In genomic region chr21:43659136-43660000, GRCh38 we compare ENCODE assay signal across 8 cellular contexts. TPM values are rescaled to one million over a fixed set of nuclear protein-coding genes. Genes with fewer than 3 reads are reported as not detected.
DNase-seq lines count a peak whose midpoint lies in the region; ATAC-seq, FAIRE-seq and TF ChIP-seq lines count a peak whose summit lies in the region.

Gene HSF2BP (minus strand): TSS chr21:43659488. CDS start chr21:43658096, 1,392 bp downstream.
Gene RRP1B (plus strand): TSS chr21:43659560. CDS start chr21:43659665, 105 bp downstream.

- H3K36me3 Mint-ChIP-seq in CD4-positive, CD25-positive, alpha-beta regulatory T cell = peaks cover 13% of the 10 kb centered on the region
- peaks cover 30% of the 10 kb centered on the region for H3K36me3 Mint-ChIP-seq in activated CD8-positive, alpha-beta memory T cell treated with anti-CD3 and anti-CD28 coated beads, Interleukin-2, amount 10 ng/mL, durations not matched to agents 7 days and 5 days
- peaks cover 5% of the 10 kb centered on the region for H3K36me3 Mint-ChIP-seq in mesothelial cell of epicardium

- H2AFZ ChIP-seq in endothelial cell of umbilical vein (ENCODE audit: low read depth, low read length) = peak within 1 kb of the TSS; percentile 74

- peaks cover 21% of the 10 kb centered on the region for H3K36me3 ChIP-seq in CD4-positive, CD25-positive, alpha-beta regulatory T cell (ENCODE audit: control insufficient read depth, insufficient read depth, low read length)
- H3K36me3 ChIP-seq in NT2/D1 (ENCODE audit: insufficient read depth, insufficient read length, low read length) (peaks cover 46% of the 10 kb centered on the region), endothelial cell of umbilical vein (ENCODE audit: control insufficient read depth in 2 of 2, extremely low read depth in 1 of 2, insufficient read depth in 2 of 2, low read length in 2 of 2) (peaks cover 6 to 9% of the 10 kb centered on the region in 2 experiments)

- dilution Hi-C loops in endothelial cell of umbilical vein (cut with MboI; ENCODE audit: extremely low pct_ligation_motif_present, low sequenced_read_pairs) = no loop called here

- no peaks in the 10 kb centered on the region for H3K9me1 ChIP-seq in endothelial cell of umbilical vein (replicated peaks; ENCODE audit: control insufficient read depth, extremely low read depth, insufficient read depth, low read length)

- H3K9ac ChIP-seq in NT2/D1 (ENCODE audit: insufficient read length, low read depth) (peak within 1 kb of the TSS; percentile 95), endothelial cell of umbilical vein (replicated peaks; ENCODE audit: extremely low read depth, insufficient read depth, low read length) (peak within 1 kb of the TSS; percentile 92)

- peaks cover 4% of the 10 kb centered on the region for H3K27me3 Mint-ChIP-seq in CD4-positive, CD25-positive, alpha-beta regulatory T cell
- H3K27me3 Mint-ChIP-seq in activated CD8-positive, alpha-beta memory T cell treated with anti-CD3 and anti-CD28 coated beads, Interleukin-2, amount 10 ng/mL, durations not matched to agents 7 days and 5 days = no peaks in the 10 kb centered on the region
- H3K27me3 Mint-ChIP-seq in mesothelial cell of epicardium (ENCODE audit: low read depth) = no peaks in the 10 kb centered on the region

- TSS peak; percentile 75 for BruUV-seq in endothelial cell of umbilical vein (replicated peaks; lab: Mats Ljungman, UMichigan)

- peak within 1 kb of the TSS; percentile 89 for H3K4me3 ChIP-seq in CD4-positive, CD25-positive, alpha-beta regulatory T cell (ENCODE audit: low read depth, low read length)
- peak within 1 kb of the TSS; percentile 98 for H3K4me3 ChIP-seq in NT2/D1 (ENCODE audit: insufficient read length, low read depth)
- peak within 1 kb of the TSS; percentile 85 to 94 (median 92) for H3K4me3 ChIP-seq in endothelial cell of umbilical vein (replicated peaks in 1 of 3; ENCODE audit: insufficient read depth in 1 of 3, low read depth in 1 of 3, low read length in 3 of 3)

- peak within 1 kb of the TSS; percentile 88 for H3K27ac ChIP-seq in CD4-positive, CD25-positive, alpha-beta regulatory T cell (ENCODE audit: insufficient read depth, low read length, poor library complexity, severe bottlenecking)
- peak within 1 kb of the TSS; percentile 77 for H3K27ac ChIP-seq in endothelial cell of umbilical vein (ENCODE audit: insufficient read depth, low read depth, low read length)

- POLR2A ChIA-PET in endothelial cell of umbilical vein (lab: Charles Lee) = no interaction called here

- TF ChIP-seq CTCF in endothelial cell of umbilical vein (IDR thresholded peaks at IDR 0.05; ENCODE audit: extremely low read depth in 1 of 2, insufficient read depth in 1 of 2, low read depth in 1 of 2, low read length in 2 of 2) (no peak), mesothelial cell of epicardium (IDR thresholded peaks at IDR 0.05; ENCODE audit: unreplicated experiment) (no peak)

- H3K9me3 ChIP-seq in CD4-positive, CD25-positive, alpha-beta regulatory T cell (ENCODE audit: control insufficient read depth in 2 of 2, low read length in 2 of 2) = no peaks in the 10 kb centered on the region
- H3K9me3 ChIP-seq in NT2/D1 (ENCODE audit: insufficient read depth, low read length) (no peaks in the 10 kb centered on the region), endothelial cell of umbilical vein (replicated peaks; ENCODE audit: control insufficient read depth, insufficient read depth, low read length) (no peaks in the 10 kb centered on the region)

- H3K27ac Mint-ChIP-seq in CD4-positive, CD25-positive, alpha-beta regulatory T cell = peak within 1 kb of the TSS; percentile 95 to 98 (median 97)
- peak within 1 kb of the TSS; percentile 93 for H3K27ac Mint-ChIP-seq in activated CD8-positive, alpha-beta memory T cell treated with anti-CD3 and anti-CD28 coated beads, Interleukin-2, amount 10 ng/mL, durations not matched to agents 7 days and 5 days
- H3K27ac Mint-ChIP-seq in mesothelial cell of epicardium = peak within 1 kb of the TSS; percentile 96

- intact Hi-C loops in endothelial cell of umbilical vein (cut with micrococcal nuclease) = loop anchor here (5.0 kb wide), 1 partner anchor 327 kb away; no protein-coding TSS in a partner anchor

- peaks cover 6 to 54% (median 32%) of the 10 kb centered on the region in 4 donors for H3K4me1 Mint-ChIP-seq in CD4-positive, CD25-positive, alpha-beta regulatory T cell
- H3K4me1 Mint-ChIP-seq in activated CD8-positive, alpha-beta memory T cell treated with anti-CD3 and anti-CD28 coated beads, Interleukin-2, amount 10 ng/mL, durations not matched to agents 7 days and 5 days = peaks cover 41% of the 10 kb centered on the region
- peaks cover 24% of the 10 kb centered on the region for H3K4me1 Mint-ChIP-seq in mesothelial cell of epicardium

- ATAC-seq in CD4-positive, CD25-positive, alpha-beta regulatory T cell (ENCODE audit: low read depth in 2 of 2) = peak; percentile 83 to 89
- ATAC-seq in GM19438 (IDR thresholded peaks at IDR 0.05; ENCODE audit: low read depth, unreplicated experiment) = peak; percentile 69
- ATAC-seq in activated CD8-positive, alpha-beta memory T cell treated with anti-CD3 and anti-CD28 coated beads, Interleukin-2, amount 10 ng/mL, durations not matched to agents 7 days and 5 days = peak; percentile 93

- peak; percentile 86 for TF ChIP-seq POLR2A in endothelial cell of umbilical vein (IDR thresholded peaks at IDR 0.05; ENCODE audit: low read depth, low read length)

- no peaks in the 10 kb centered on the region for H3K27me3 ChIP-seq in CD4-positive, CD25-positive, alpha-beta regulatory T cell (ENCODE audit: control insufficient read depth, insufficient read depth, low read length)
- H3K27me3 ChIP-seq in NT2/D1 (ENCODE audit: insufficient read depth, insufficient read length) (no peaks in the 10 kb centered on the region), endothelial cell of umbilical vein (ENCODE audit: control insufficient read depth in 2 of 2, insufficient read depth in 2 of 2, low read length in 2 of 2) (no peaks in the 10 kb centered on the region)

- FAIRE-seq in endothelial cell of umbilical vein (lab: Jason Lieb, UNC) = peak; percentile 35

- peak; percentile 68 to 89 (median 85) for DNase-seq in CD4-positive, CD25-positive, alpha-beta regulatory T cell
- DNase-seq in HT-29 (ENCODE audit: low spot score) (peak; percentile 76), NT2/D1 (ENCODE audit: low read depth, low spot score) (peak; percentile 86), endothelial cell of umbilical vein (ENCODE audit: low read depth, low spot score) (peak; percentile 80), mesothelial cell of epicardium (ENCODE audit: low spot score in 2 of 2, unreplicated experiment in 2 of 2) (peak; percentile 72 to 86)
- DNase-seq in activated CD8-positive, alpha-beta memory T cell treated with anti-CD3 and anti-CD28 coated beads, Interleukin-2, amount 10 ng/mL, durations not matched to agents 7 days and 5 days = peak; percentile 84
- peak; percentile 46 for DNase-seq in stimulated activated CD8-positive, alpha-beta memory T cell treated with anti-CD3 and anti-CD28 coated beads, Interleukin-15, amount 100 ng/mL, for 1 hour (ENCODE audit: low read depth)

- peaks cover 45% of the 10 kb centered on the region for H3K79me2 ChIP-seq in endothelial cell of umbilical vein (ENCODE audit: control insufficient read depth, insufficient read depth, low read length)

- peak within 1 kb of the TSS; percentile 86 to 97 (median 95) for H3K4me3 Mint-ChIP-seq in CD4-positive, CD25-positive, alpha-beta regulatory T cell
- peak within 1 kb of the TSS; percentile 97 for H3K4me3 Mint-ChIP-seq in activated CD8-positive, alpha-beta memory T cell treated with anti-CD3 and anti-CD28 coated beads, Interleukin-2, amount 10 ng/mL, durations not matched to agents 7 days and 5 days
- H3K4me3 Mint-ChIP-seq in mesothelial cell of epicardium = peak within 1 kb of the TSS; percentile 83

- no peaks in the 10 kb centered on the region for H3K9me3 Mint-ChIP-seq in CD4-positive, CD25-positive, alpha-beta regulatory T cell
- H3K9me3 Mint-ChIP-seq in activated CD8-positive, alpha-beta memory T cell treated with anti-CD3 and anti-CD28 coated beads, Interleukin-2, amount 10 ng/mL, durations not matched to agents 7 days and 5 days (ENCODE audit: low read depth) = no peaks in the 10 kb centered on the region
- H3K9me3 Mint-ChIP-seq in mesothelial cell of epicardium = no peaks in the 10 kb centered on the region

- CTCF ChIA-PET in activated CD8-positive, alpha-beta memory T cell treated with anti-CD3 and anti-CD28 coated beads, Interleukin-2, amount 10 ng/mL, durations not matched to agents 7 days and 5 days (lab: Charles Lee) = interaction anchor here (1.1 to 3.1 kb wide), 2 partner anchors 12 to 14 kb away, joined by 3 to 9 read pairs; no protein-coding TSS in a partner anchor
- CTCF ChIA-PET in endothelial cell of umbilical vein (lab: Charles Lee) = interaction anchor here (1.6 kb wide), 1 partner anchor 69 kb away, joined by 3 read pairs; no protein-coding TSS in a partner anchor

- H4K20me1 ChIP-seq in endothelial cell of umbilical vein (replicated peaks; ENCODE audit: control insufficient read depth, extremely low read depth, insufficient read depth, low read length) = no peaks in the 10 kb centered on the region

- H3K4me2 ChIP-seq in endothelial cell of umbilical vein (ENCODE audit: insufficient read depth, low read length) = peak within 1 kb of the TSS; percentile 80

- peaks cover 38% of the 10 kb centered on the region for H3K4me1 ChIP-seq in CD4-positive, CD25-positive, alpha-beta regulatory T cell (ENCODE audit: control insufficient read depth, insufficient read depth, low read length, poor library complexity, severe bottlenecking)
- H3K4me1 ChIP-seq in NT2/D1 (ENCODE audit: insufficient read depth, insufficient read length) (no peaks in the 10 kb centered on the region), endothelial cell of umbilical vein (ENCODE audit: control insufficient read depth, extremely low read depth, insufficient read depth, low read length) (peaks cover 55% of the 10 kb centered on the region)

RNA-seq across cellular contexts. Expression of gene HSF2BP, which starts in this region (rescaled TPM):
- 0.35 TPM for total RNA-seq in CD4-positive, CD25-positive, alpha-beta regulatory T cell
- under 1 TPM; 0.20 to 0.61 (median 0.48) TPM for polyA plus RNA-seq in CD4-positive, CD25-positive, alpha-beta regulatory T cell
- 0.13 and 0.56 TPM in 2 replicates for total RNA-seq in HT-29 (2014; rRNA removed; shearing (Covaris generic))
- under 1 TPM; 0.21 to 0.47 TPM for total RNA-seq in activated CD8-positive, alpha-beta memory T cell treated with anti-CD3 and anti-CD28 coated beads, Interleukin-2, amount 10 ng/mL, durations not matched to agents 7 days and 5 days
- total RNA-seq in endothelial cell of umbilical vein (0.55 and 0.67 TPM in 2 replicates), mesothelial cell of epicardium (3.8 to 5.1 TPM (median 5.0 TPM) in 3 replicates)
- 0.37 and 0.41 TPM in 2 replicates for polyA plus RNA-seq in endothelial cell of umbilical vein
- 0.41 and 0.58 TPM in 2 replicates for polyA plus RNA-seq in endothelial cell of umbilical vein (2011; cell fraction: cytosol; rRNA removed)
- 0.43 and 0.61 TPM in 2 replicates for polyA plus RNA-seq in endothelial cell of umbilical vein (2011; cell fraction: nucleus; rRNA removed)
- 0.39 and 0.57 TPM in 2 replicates for polyA plus RNA-seq in endothelial cell of umbilical vein (2012)
- 0.58 and 0.70 TPM in 2 replicates for polyA minus RNA-seq in endothelial cell of umbilical vein
- 2.2 TPM for polyA minus RNA-seq in endothelial cell of umbilical vein (2011; cell fraction: cytosol; rRNA and poly(A)+ RNA removed)
- 0.96 and 1.0 TPM in 2 replicates for polyA minus RNA-seq in endothelial cell of umbilical vein (2011; cell fraction: nucleus; rRNA and poly(A)+ RNA removed)

RNA-seq across cellular contexts. Expression of gene RRP1B, which starts in this region (rescaled TPM):
- total RNA-seq in CD4-positive, CD25-positive, alpha-beta regulatory T cell = 37.7 TPM
- polyA plus RNA-seq in CD4-positive, CD25-positive, alpha-beta regulatory T cell = 10 to 100 TPM; 26.2 to 30.4 (median 27.7) TPM
- 19.4 and 20.0 TPM in 2 replicates for total RNA-seq in HT-29 (2014; rRNA removed; shearing (Covaris generic))
- 10 to 100 TPM; 49.1 to 50.4 TPM for total RNA-seq in activated CD8-positive, alpha-beta memory T cell treated with anti-CD3 and anti-CD28 coated beads, Interleukin-2, amount 10 ng/mL, durations not matched to agents 7 days and 5 days
- total RNA-seq in endothelial cell of umbilical vein (39.9 and 40.1 TPM in 2 replicates), mesothelial cell of epicardium (34.6 to 35.3 TPM (median 35.2 TPM) in 3 replicates)
- polyA plus RNA-seq in endothelial cell of umbilical vein = 11.6 and 13.0 TPM in 2 replicates
- 16.1 and 16.6 TPM in 2 replicates for polyA plus RNA-seq in endothelial cell of umbilical vein (2011; cell fraction: cytosol; rRNA removed)
- polyA plus RNA-seq in endothelial cell of umbilical vein (2011; cell fraction: nucleus; rRNA removed) = 18.7 and 22.4 TPM in 2 replicates
- polyA plus RNA-seq in endothelial cell of umbilical vein (2012) = 28.5 and 31.5 TPM in 2 replicates
- 22.3 and 22.7 TPM in 2 replicates for polyA minus RNA-seq in endothelial cell of umbilical vein
- 32.8 TPM for polyA minus RNA-seq in endothelial cell of umbilical vein (2011; cell fraction: cytosol; rRNA and poly(A)+ RNA removed)
- 11.1 and 11.7 TPM in 2 replicates for polyA minus RNA-seq in endothelial cell of umbilical vein (2011; cell fraction: nucleus; rRNA and poly(A)+ RNA removed)

Comparison
In these comparisons a context has a peak if more than half of its experiments do, and no peak if none do; other contexts are left out.
1. Peak in every context shown above with its lines: DNase-seq, ATAC-seq, H3K4me3 ChIP-seq and H3K27ac ChIP-seq.